ENCODE assay signal across 1 cellular context in the genomic region with DNA sequence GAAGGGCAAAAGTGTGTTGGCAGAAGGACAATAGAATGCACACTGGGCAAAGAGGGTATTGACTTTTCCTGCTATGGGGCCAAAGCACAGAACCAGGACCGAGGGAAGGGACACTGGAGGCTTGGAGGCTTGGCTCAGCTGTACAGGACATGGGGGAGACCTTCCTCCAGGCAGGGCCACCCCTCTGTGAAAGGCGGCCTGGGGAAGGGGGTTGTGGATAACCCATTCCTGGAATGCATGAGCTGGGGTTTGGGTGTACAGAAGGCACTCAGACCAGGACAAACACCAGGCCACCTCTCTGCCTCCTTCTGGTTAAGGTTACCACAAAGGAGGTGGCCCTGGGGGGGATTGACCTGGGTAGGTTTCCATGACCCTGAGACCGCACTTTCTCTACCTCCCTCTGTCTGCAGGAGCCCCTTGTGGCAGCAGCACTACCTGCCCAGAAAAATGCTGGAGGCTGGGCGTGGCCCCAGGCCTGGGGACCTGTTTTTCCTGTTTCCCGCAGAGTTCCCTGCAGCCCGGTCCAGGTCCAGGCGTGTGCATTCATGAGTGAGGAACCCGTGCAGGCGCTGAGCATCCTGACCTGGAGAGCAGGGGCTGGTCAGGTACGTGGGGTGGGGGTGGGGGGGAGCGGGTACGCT.
TF ChIP-seq lines count a peak whose summit lies in the region.

No MANE protein-coding gene starts in this region.

TF ChIP-seq in GM23338, 12 proteins besides CTCF, POLR2A, EP300 and RAD21 (continued from another document):
- TF ChIP-seq, protein P1, sequence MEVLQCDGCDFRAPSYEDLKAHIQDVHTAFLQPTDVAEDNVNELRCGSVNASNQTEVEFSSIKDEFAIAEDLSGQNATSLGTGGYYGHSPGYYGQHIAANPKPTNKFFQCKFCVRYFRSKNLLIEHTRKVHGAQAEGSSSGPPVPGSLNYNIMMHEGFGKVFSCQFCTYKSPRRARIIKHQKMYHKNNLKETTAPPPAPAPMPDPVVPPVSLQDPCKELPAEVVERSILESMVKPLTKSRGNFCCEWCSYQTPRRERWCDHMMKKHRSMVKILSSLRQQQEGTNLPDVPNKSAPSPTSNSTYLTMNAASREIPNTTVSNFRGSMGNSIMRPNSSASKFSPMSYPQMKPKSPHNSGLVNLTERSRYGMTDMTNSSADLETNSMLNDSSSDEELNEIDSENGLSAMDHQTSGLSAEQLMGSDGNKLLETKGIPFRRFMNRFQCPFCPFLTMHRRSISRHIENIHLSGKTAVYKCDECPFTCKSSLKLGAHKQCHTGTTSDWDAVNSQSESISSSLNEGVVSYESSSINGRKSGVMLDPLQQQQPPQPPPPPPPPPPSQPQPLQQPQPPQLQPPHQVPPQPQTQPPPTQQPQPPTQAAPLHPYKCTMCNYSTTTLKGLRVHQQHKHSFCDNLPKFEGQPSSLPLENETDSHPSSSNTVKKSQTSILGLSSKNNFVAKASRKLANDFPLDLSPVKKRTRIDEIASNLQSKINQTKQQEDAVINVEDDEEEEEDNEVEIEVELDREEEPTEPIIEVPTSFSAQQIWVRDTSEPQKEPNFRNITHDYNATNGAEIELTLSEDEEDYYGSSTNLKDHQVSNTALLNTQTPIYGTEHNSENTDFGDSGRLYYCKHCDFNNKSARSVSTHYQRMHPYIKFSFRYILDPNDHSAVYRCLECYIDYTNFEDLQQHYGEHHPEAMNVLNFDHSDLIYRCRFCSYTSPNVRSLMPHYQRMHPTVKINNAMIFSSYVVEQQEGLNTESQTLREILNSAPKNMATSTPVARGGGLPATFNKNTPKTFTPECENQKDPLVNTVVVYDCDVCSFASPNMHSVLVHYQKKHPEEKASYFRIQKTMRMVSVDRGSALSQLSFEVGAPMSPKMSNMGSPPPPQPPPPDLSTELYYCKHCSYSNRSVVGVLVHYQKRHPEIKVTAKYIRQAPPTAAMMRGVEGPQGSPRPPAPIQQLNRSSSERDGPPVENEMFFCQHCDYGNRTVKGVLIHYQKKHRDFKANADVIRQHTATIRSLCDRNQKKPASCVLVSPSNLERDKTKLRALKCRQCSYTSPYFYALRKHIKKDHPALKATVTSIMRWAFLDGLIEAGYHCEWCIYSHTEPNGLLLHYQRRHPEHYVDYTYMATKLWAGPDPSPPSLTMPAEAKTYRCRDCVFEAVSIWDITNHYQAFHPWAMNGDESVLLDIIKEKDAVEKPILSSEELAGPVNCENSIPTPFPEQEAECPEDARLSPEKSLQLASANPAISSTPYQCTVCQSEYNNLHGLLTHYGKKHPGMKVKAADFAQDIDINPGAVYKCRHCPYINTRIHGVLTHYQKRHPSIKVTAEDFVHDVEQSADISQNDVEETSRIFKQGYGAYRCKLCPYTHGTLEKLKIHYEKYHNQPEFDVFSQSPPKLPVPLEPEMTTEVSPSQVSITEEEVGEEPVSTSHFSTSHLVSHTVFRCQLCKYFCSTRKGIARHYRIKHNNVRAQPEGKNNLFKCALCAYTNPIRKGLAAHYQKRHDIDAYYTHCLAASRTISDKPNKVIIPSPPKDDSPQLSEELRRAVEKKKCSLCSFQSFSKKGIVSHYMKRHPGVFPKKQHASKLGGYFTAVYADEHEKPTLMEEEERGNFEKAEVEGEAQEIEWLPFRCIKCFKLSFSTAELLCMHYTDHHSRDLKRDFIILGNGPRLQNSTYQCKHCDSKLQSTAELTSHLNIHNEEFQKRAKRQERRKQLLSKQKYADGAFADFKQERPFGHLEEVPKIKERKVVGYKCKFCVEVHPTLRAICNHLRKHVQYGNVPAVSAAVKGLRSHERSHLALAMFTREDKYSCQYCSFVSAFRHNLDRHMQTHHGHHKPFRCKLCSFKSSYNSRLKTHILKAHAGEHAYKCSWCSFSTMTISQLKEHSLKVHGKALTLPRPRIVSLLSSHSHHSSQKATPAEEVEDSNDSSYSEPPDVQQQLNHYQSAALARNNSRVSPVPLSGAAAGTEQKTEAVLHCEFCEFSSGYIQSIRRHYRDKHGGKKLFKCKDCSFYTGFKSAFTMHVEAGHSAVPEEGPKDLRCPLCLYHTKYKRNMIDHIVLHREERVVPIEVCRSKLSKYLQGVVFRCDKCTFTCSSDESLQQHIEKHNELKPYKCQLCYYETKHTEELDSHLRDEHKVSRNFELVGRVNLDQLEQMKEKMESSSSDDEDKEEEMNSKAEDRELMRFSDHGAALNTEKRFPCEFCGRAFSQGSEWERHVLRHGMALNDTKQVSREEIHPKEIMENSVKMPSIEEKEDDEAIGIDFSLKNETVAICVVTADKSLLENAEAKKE (CRISPR knock-in tag; IDR thresholded peaks at IDR 0.05) = no peak
- no peak for TF ChIP-seq EZH2phosphoT487 (IDR thresholded peaks at IDR 0.05; ENCODE audit: unreplicated experiment)
- TF ChIP-seq EZH2 (IDR thresholded peaks at IDR 0.05; ENCODE audit: low read depth, unreplicated experiment) = no peak
- no peak for TF ChIP-seq STAT1 (IDR thresholded peaks at IDR 0.05; ENCODE audit: unreplicated experiment)
- no peak for TF ChIP-seq CREB1 (CRISPR knock-in tag; IDR thresholded peaks at IDR 0.05; ENCODE audit: low read depth)
TF ChIP-seq in GM23338: peak in this region for 0.
